Comparison of ENCODE assay signal across 23 cellular contexts in the genomic region with DNA sequence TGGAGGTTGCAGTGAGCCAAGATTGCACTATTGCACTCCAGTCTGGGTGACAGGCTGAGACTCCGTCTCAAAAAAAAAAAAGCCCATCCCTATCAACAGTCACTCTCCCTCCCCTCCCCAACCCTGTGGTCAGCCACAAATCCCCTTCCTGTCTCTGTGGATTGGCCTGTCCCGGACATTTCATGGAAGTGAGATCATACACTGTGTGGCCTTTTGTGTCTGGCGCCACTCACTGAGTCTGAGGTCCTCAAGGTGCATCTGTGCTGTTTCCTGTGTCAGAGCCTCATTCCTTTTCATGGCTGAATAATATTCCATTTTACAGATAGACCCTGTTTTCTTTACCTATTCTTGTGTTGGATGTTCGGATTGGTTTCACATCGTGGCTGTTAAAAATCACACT.
DNase-seq lines count a peak whose midpoint lies in the region; FAIRE-seq and TF ChIP-seq lines count a peak whose summit lies in the region.
"Had no signal": no experiment of that assay in that cellular context is flagged by ENCODE, and none has a peak within 500 bp of the region (broad histone marks: within the 10 kb centered on the region; RNA-seq: fewer than 3 reads in every experiment).

No MANE protein-coding gene starts in this region.

- no peaks in the 10 kb centered on the region for H3K9me3 ChIP-seq in HEK293 (ENCODE audit: control insufficient read depth, insufficient read depth, low read depth, low read length)
- H3K9me3 ChIP-seq: colonic mucosa, lower lobe of right lung, mucosa of descending colon, pancreas, transverse colon had no signal

- H3K36me3 ChIP-seq in HEK293 (ENCODE audit: control insufficient read depth in 2 of 2, insufficient read depth in 1 of 2, low read length in 2 of 2), result no peaks in the 10 kb centered on the region
- H3K36me3 ChIP-seq: colonic mucosa, lower lobe of right lung, pancreas, transverse colon had no signal

- CTCF ChIA-PET in HEK293 (lab: Yijun Ruan, JAX), result interaction anchor here (1.0 kb wide), 1 partner anchor 382 kb away, joined by 4 read pairs; no protein-coding TSS in a partner anchor

- no peak overlapping the region for H3K4me3 ChIP-seq in HEK293 (ENCODE audit: low read depth, low read length)
- H3K4me3 ChIP-seq: colonic mucosa, lower lobe of right lung, mucosa of descending colon, pancreas, transverse colon had no signal

- no peak for FAIRE-seq in urothelium cell line (lab: Jason Lieb, UNC)
- FAIRE-seq: kidney, pancreas had no signal

- H3K27ac ChIP-seq in HEK293 (ENCODE audit: extremely low read depth, low read depth, low read length), result no peak overlapping the region
- H3K27ac ChIP-seq: colonic mucosa, epithelial cell of prostate, lower lobe of right lung, pancreas, transverse colon had no signal

- no peak for TF ChIP-seq CTCF in HEK293 (tag by site-specific recombination; IDR thresholded peaks at IDR 0.05)

- DNase-seq in RPMI7951 (ENCODE audit: low read depth) (peak; percentile 79), glomerular visceral epithelial cell (ENCODE audit: extremely low spot score) (peak; percentile 47), urothelium cell line (ENCODE audit: low spot score) (peak; percentile 29), DMS153 treated with DMSO at 0.1 percent for 48 hours (lab: John Stamatoyannopoulos, UW; ENCODE audit: unreplicated experiment) (no peak), RPMI8226 (no peak)
- no peak for DNase-seq in central memory CD4-positive, alpha-beta T cell
- DNase-seq: activated B cell treated with CpG ODN at 0.5 μM for 24 hours; activated CD4-positive, alpha-beta T cell treated with anti-CD3 and anti-CD28 coated beads, Interleukin-2, amount 50 U/mL, for 1 hour; activated naive CD4-positive, alpha-beta T cell treated with anti-CD3 and anti-CD28 coated beads, Interleukin-2, amount 50 U/mL, for 16 hours; amygdala; colonic mucosa; effector CD8-positive, alpha-beta T cell; glutamatergic neuron; kidney; lower lobe of right lung; mucosa of descending colon; NCI-H1694; pancreas; Right ventricle myocardium superior; T-helper 9 cell; transverse colon had no signal

- H3K4me1 ChIP-seq in HEK293 (ENCODE audit: control insufficient read depth, insufficient read depth, low read length), result peaks cover 4% of the 10 kb centered on the region; the same call in 1 of the 2 replicates
- H3K4me1 ChIP-seq: colonic mucosa, lower lobe of right lung, pancreas, transverse colon had no signal

- POLR2A ChIA-PET in HEK293 (lab: Yijun Ruan, JAX), result no interaction called here

TF ChIP-seq in HEK293, 187 proteins besides CTCF, POLR2A, EP300 and RAD21:
- TF ChIP-seq ZNF792 (tag by site-specific recombination; IDR thresholded peaks at IDR 0.05) (no peak), ZNF146 (tag by site-specific recombination; IDR thresholded peaks at IDR 0.05) (peak; percentile 98)

Comparison
In these comparisons a context has a peak if more than half of its experiments do, and no peak if none do; other contexts are left out.
1. DNase-seq: peak in RPMI7951 (single experiment), glomerular visceral epithelial cell (single experiment) and urothelium cell line (single experiment); none in central memory CD4-positive, alpha-beta T cell (single experiment), DMS153 treated with DMSO at 0.1 percent for 48 hours (single experiment) and RPMI8226 (single experiment).